Comparison of ENCODE assay signal across 8 cellular contexts in the genomic region with DNA sequence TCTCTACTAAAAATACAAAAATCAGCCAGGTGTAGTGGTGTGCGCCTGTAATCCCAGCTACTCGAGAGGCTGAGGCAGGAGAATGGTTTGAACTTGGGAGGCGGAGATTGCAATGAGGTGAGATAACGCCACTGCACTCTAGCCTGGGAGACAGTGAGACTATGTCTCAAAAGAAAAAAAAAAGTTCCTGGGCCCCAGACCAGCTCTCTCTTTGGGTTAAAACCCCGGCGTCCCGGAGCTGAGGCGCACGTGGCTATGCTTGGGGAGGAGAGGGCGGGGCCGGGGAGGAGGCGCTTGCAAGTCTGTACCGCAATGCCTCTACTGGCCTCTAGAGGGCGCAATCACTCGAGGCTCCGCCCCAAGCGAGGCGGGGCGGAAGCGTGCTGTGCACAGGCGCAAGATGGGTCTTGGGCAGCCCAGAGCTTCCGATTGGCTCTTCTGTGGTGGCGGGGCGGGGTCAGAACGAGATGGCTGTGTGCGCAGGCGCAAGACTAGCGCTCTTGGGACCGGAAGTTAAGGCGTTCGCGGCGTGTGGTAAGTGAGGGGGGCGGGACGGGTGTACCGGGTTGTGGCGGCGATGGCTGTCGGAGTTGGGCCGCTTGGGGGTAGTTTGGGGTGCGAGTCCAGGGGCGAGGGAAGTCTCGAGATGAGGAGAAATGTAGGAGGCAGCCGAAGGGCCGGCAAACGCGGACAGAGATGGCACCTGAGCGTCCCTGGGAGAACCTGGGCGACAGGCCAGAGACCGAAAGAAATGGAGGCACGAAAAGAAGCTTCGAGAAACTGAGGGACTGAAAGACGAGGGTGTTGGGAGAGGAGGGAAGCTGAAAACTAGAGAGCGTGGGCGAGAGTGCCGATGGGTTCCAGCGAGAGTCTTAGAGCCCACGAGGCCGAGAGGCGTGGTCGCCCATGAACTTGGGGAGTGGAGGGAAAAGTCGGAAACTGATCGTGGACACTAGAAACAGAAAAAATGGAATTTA. TPM values are rescaled to one million over a fixed set of nuclear protein-coding genes. Genes with fewer than 3 reads are reported as not detected.
DNase-seq lines count a peak whose midpoint lies in the region; ATAC-seq and TF ChIP-seq lines count a peak whose summit lies in the region.

A gene with protein sequence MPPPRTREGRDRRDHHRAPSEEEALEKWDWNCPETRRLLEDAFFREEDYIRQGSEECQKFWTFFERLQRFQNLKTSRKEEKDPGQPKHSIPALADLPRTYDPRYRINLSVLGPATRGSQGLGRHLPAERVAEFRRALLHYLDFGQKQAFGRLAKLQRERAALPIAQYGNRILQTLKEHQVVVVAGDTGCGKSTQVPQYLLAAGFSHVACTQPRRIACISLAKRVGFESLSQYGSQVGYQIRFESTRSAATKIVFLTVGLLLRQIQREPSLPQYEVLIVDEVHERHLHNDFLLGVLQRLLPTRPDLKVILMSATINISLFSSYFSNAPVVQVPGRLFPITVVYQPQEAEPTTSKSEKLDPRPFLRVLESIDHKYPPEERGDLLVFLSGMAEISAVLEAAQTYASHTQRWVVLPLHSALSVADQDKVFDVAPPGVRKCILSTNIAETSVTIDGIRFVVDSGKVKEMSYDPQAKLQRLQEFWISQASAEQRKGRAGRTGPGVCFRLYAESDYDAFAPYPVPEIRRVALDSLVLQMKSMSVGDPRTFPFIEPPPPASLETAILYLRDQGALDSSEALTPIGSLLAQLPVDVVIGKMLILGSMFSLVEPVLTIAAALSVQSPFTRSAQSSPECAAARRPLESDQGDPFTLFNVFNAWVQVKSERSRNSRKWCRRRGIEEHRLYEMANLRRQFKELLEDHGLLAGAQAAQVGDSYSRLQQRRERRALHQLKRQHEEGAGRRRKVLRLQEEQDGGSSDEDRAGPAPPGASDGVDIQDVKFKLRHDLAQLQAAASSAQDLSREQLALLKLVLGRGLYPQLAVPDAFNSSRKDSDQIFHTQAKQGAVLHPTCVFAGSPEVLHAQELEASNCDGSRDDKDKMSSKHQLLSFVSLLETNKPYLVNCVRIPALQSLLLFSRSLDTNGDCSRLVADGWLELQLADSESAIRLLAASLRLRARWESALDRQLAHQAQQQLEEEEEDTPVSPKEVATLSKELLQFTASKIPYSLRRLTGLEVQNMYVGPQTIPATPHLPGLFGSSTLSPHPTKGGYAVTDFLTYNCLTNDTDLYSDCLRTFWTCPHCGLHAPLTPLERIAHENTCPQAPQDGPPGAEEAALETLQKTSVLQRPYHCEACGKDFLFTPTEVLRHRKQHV (plus strand): TSS at position 497 of the 977 bp plus-strand sequence. CDS start 3,716 bp downstream, outside the sequence.

- CTCF ChIA-PET in PC-3 (lab: Charles Lee): interaction anchor here (0.6 to 1.2 kb wide), 10 partner anchors 34 to 199 kb away, joined by 3 to 10 read pairs (median 4); no protein-coding TSS in a partner anchor

- ATAC-seq in GM21576 (IDR thresholded peaks at IDR 0.05; ENCODE audit: unreplicated experiment): peak; percentile 93
- peak; percentile 99 for ATAC-seq in PC-3

- BruUV-seq in PC-3 (replicated peaks; lab: Mats Ljungman, UMichigan): no TSS peak

- H3K79me2 ChIP-seq in PC-3 (ENCODE audit: low read length): peaks cover 46% of the 10 kb centered on the region

- peaks cover 9% of the 10 kb centered on the region; the same call in 1 of the 2 replicates for H3K36me3 ChIP-seq in PC-3 (ENCODE audit: low read depth, low read length)

- intact Hi-C loops in PC-3 (cut with micrococcal nuclease): loop anchor here (5.0 kb wide), 1 partner anchor 42 kb away; the partner anchor contains the start of gene C5AR1

- POLR2A ChIA-PET in PC-3 (lab: Charles Lee; ENCODE audit: unreplicated experiment): interaction anchor here (0.6 to 1.7 kb wide), 3 partner anchors 74 to 1618 kb away, joined by 3 to 12 read pairs (median 4); partner anchors contain the start of genes FBXO46 and INAFM1

- H4K20me1 ChIP-seq in PC-3 (ENCODE audit: low read length): no peaks in the 10 kb centered on the region

- H3K9me3 ChIP-seq in PC-3 (ENCODE audit: low read length): no peaks in the 10 kb centered on the region

- no peaks in the 10 kb centered on the region for H3F3A ChIP-seq in PC-3 (ENCODE audit: low read length, unreplicated experiment)

- DNase-seq in DMS53 (lab: John Stamatoyannopoulos, UW) (peak; percentile 99), PC-3 (peak; percentile 97), activated T-cell treated with anti-CD3 and anti-CD28 coated beads for 48 hours (ENCODE audit: low read depth) (peak; percentile 99), epithelial cell of prostate (ENCODE audit: low read depth, low spot score) (peak; percentile 92), mucosa of gallbladder (ENCODE audit: low spot score) (peak; percentile 100)
- DNase-seq in Jurkat, Clone E6-1 (ENCODE audit: low read depth, low spot score): peak; percentile 99
- peak; percentile 96 to 98 for DNase-seq in stimulated activated CD8-positive, alpha-beta memory T cell treated with anti-CD3 and anti-CD28 coated beads, Interleukin-4, amount 100 ng/mL, for 4 hours (ENCODE audit: low read depth in 2 of 2, low spot score in 1 of 2)

- peak within 1 kb of the TSS; percentile 84 for H2AFZ ChIP-seq in PC-3 (ENCODE audit: low read length)

- peaks cover 8% of the 10 kb centered on the region; the same call in 1 of the 2 replicates for H3K4me1 ChIP-seq in PC-3 (ENCODE audit: insufficient read depth, low read length)

- H3K9ac ChIP-seq in PC-3 (ENCODE audit: low read length): peak within 1 kb of the TSS; percentile 98

- no peaks in the 10 kb centered on the region for H3K27me3 ChIP-seq in PC-3 (ENCODE audit: low read length)

- no peaks in the 10 kb centered on the region for H3K9me2 ChIP-seq in PC-3 (replicated peaks; ENCODE audit: low read length)

- peak; percentile 81 for TF ChIP-seq CTCF in PC-3 (conservative IDR thresholded peaks at IDR 0.05; ENCODE audit: low read depth, low read length)

- H3K4me3 ChIP-seq in Jurkat, Clone E6-1 (ENCODE audit: low read length): peak within 1 kb of the TSS; percentile 80
- H3K4me3 ChIP-seq in PC-3 (ENCODE audit: low read length): peak within 1 kb of the TSS; percentile 88

- H3K4me2 ChIP-seq in PC-3 (ENCODE audit: low read length): peak within 1 kb of the TSS; percentile 97

- H3K27ac ChIP-seq in PC-3 (ENCODE audit: low read length) (peak within 1 kb of the TSS; percentile 42; the same call in 1 of the 2 replicates), epithelial cell of prostate (peak within 1 kb of the TSS; percentile 41)

RNA-seq across cellular contexts. Expression of the gene that starts here (rescaled TPM):
- polyA plus RNA-seq in Jurkat, Clone E6-1 (2012; ENCODE audit: insufficient read depth, insufficient read length): 14.7 TPM
- total RNA-seq in PC-3 (2014; rRNA removed): 28.3 and 37.5 TPM in 2 replicates
- 19.1 TPM for total RNA-seq in mucosa of gallbladder

Comparison
In these comparisons a context has a peak if more than half of its experiments do, and no peak if none do; other contexts are left out.
1. Peak in every context shown above with its lines: DNase-seq, ATAC-seq, H3K4me3 ChIP-seq and H3K27ac ChIP-seq.